ENCODE assay signal across 20 cellular contexts in the genomic region with DNA sequence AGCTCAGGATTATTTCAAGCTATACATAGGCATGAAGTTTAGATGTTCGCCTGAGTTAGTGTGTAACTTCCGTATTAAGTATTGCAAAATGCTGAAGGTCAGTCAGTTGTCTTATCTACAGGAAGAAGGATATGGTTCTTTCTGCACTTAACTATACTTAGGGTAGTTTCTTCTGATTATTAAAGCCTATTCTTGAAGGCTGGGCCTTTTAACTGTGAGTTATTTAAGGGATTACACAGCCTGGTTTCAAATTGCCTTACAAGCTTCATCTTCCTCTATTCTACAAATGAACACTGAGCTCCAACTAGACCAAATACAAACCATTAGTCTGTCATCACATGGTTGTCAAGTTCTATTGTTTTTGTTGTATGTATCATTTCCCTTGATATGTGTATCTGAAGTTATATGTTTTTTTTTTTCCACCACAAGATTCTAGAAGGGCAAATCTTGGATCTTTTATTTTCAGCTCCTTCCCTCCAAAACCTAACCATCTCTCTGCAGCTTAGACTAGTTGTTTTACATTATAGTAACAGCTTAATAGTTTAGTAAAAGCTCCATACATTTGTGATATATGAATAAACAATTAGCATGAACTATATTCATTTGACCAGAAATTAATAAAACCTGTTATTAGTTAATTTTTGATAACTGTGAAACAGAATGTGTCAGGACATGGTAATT.
DNase-seq lines count a peak whose midpoint lies in the region; ATAC-seq lines count a peak whose summit lies in the region.
"Had no signal": no experiment of that assay in that cellular context is flagged by ENCODE, and none has a peak within 500 bp of the region (broad histone marks: within the 10 kb centered on the region; RNA-seq: fewer than 3 reads in every experiment).

No MANE protein-coding gene starts in this region.

- DNase-seq in GF-D8 (lab: John Stamatoyannopoulos, UW) (peak; percentile 95), NCI-H82 (lab: John Stamatoyannopoulos, UW) (peak; percentile 37), amniotic epithelial cell (ENCODE audit: low read depth) (peak; percentile 72), retina (no peak), posterior cingulate gyrus (no peak)
- DNase-seq in naive thymus-derived CD4-positive, alpha-beta T cell = no peak
- no peak for DNase-seq in activated naive CD4-positive, alpha-beta T cell (lab: John Stamatoyannopoulos, UW)
- DNase-seq: activated CD4-positive, alpha-beta memory T cell treated with anti-CD3 and anti-CD28 coated beads, Interleukin-2, amount 10 ng/mL, durations not matched to agents 7 days and 5 days; activated T-cell treated with anti-CD3 and anti-CD28 coated beads, Interleukin-2, amount 50 U/mL, for 4 hours; CD4-positive, alpha-beta T cell; DMS79 treated with DMSO at 0.1 percent for 48 hours; NCI-H1048; NCI-H2171; NCI-H69; stimulated activated naive B cell treated with anti-CD40 and anti-IgM and Interleukin-4, amounts not matched to agents 10 μg/mL and 1 μg/mL and 100 μg/mL, for 72 hours had no signal

- H3K27me3 Mint-ChIP-seq in naive thymus-derived CD4-positive, alpha-beta T cell = no peaks in the 10 kb centered on the region
- H3K27me3 Mint-ChIP-seq: activated CD4-positive, alpha-beta memory T cell treated with anti-CD3 and anti-CD28 coated beads, Interleukin-2, amount 10 ng/mL, durations not matched to agents 7 days and 5 days; activated naive CD4-positive, alpha-beta T cell treated with anti-CD3 and anti-CD28 coated beads, Interleukin-2, amount 50 U/mL, for 24 hours; CD4-positive, alpha-beta T cell; stimulated activated naive B cell treated with anti-CD40 and anti-IgM and Interleukin-4, amounts not matched to agents 10 μg/mL and 1 μg/mL and 100 μg/mL, for 72 hours had no signal

- H3K27me3 ChIP-seq in naive thymus-derived CD4-positive, alpha-beta T cell (ENCODE audit: control insufficient read depth in 2 of 2, insufficient read depth in 2 of 2, low read length in 2 of 2) = no peaks in the 10 kb centered on the region
- H3K27me3 ChIP-seq: tibial nerve had no signal

- H3K4me1 Mint-ChIP-seq in naive thymus-derived CD4-positive, alpha-beta T cell = peaks cover 0 to 4% (median 0%) of the 10 kb centered on the region in 7 donors
- H3K4me1 Mint-ChIP-seq: activated CD4-positive, alpha-beta memory T cell treated with anti-CD3 and anti-CD28 coated beads, Interleukin-2, amount 10 ng/mL, durations not matched to agents 7 days and 5 days; activated naive CD4-positive, alpha-beta T cell treated with anti-CD3 and anti-CD28 coated beads, Interleukin-2, amount 50 U/mL, for 24 hours; stimulated activated naive B cell treated with anti-CD40 and anti-IgM and Interleukin-4, amounts not matched to agents 10 μg/mL and 1 μg/mL and 100 μg/mL, for 72 hours had no signal

- H3K4me1 ChIP-seq in naive thymus-derived CD4-positive, alpha-beta T cell (ENCODE audit: control insufficient read depth in 2 of 2, insufficient read depth in 2 of 2, low read length in 2 of 2) = no peaks in the 10 kb centered on the region

- no peaks in the 10 kb centered on the region for H3K9me3 ChIP-seq in naive thymus-derived CD4-positive, alpha-beta T cell (ENCODE audit: control insufficient read depth in 2 of 3, low read length in 3 of 3)
- H3K9me3 ChIP-seq: tibial nerve had no signal

- CTCF ChIA-PET in naive thymus-derived CD4-positive, alpha-beta T cell (lab: Charles Lee) = no interaction called here

- H3K4me3 Mint-ChIP-seq in naive thymus-derived CD4-positive, alpha-beta T cell = no peak overlapping the region
- H3K4me3 Mint-ChIP-seq: activated CD4-positive, alpha-beta memory T cell treated with anti-CD3 and anti-CD28 coated beads, Interleukin-2, amount 10 ng/mL, durations not matched to agents 7 days and 5 days; activated naive CD4-positive, alpha-beta T cell treated with anti-CD3 and anti-CD28 coated beads, Interleukin-2, amount 50 U/mL, for 24 hours; activated T-cell treated with anti-CD3 and anti-CD28 coated beads, Interleukin-2, amount 50 U/mL, for 4 hours; CD4-positive, alpha-beta T cell; neural crest cell; stimulated activated naive B cell treated with anti-CD40 and anti-IgM and Interleukin-4, amounts not matched to agents 10 μg/mL and 1 μg/mL and 100 μg/mL, for 72 hours had no signal

- no peak overlapping the region for H3K27ac Mint-ChIP-seq in naive thymus-derived CD4-positive, alpha-beta T cell
- H3K27ac Mint-ChIP-seq: activated CD4-positive, alpha-beta memory T cell treated with anti-CD3 and anti-CD28 coated beads, Interleukin-2, amount 10 ng/mL, durations not matched to agents 7 days and 5 days; activated naive CD4-positive, alpha-beta T cell treated with anti-CD3 and anti-CD28 coated beads, Interleukin-2, amount 50 U/mL, for 24 hours; CD4-positive, alpha-beta T cell; stimulated activated naive B cell treated with anti-CD40 and anti-IgM and Interleukin-4, amounts not matched to agents 10 μg/mL and 1 μg/mL and 100 μg/mL, for 72 hours had no signal

- intact Hi-C loops in naive thymus-derived CD4-positive, alpha-beta T cell (cut with micrococcal nuclease) = no loop called here
- intact Hi-C loops in posterior cingulate gyrus (cut with DNase I) = no loop called here

- no peaks in the 10 kb centered on the region for H3K36me3 ChIP-seq in naive thymus-derived CD4-positive, alpha-beta T cell (ENCODE audit: control insufficient read depth in 2 of 3, insufficient read depth in 3 of 3, low read length in 3 of 3)
- H3K36me3 ChIP-seq: tibial nerve had no signal

- POLR2A ChIA-PET in naive thymus-derived CD4-positive, alpha-beta T cell (lab: Charles Lee) = no interaction called here

- ATAC-seq in naive thymus-derived CD4-positive, alpha-beta T cell = peak; percentile 41
- ATAC-seq in GM21390 (IDR thresholded peaks at IDR 0.05; ENCODE audit: unreplicated experiment) = no peak
- ATAC-seq: activated T-cell treated with anti-CD3 and anti-CD28 coated beads, Interleukin-2, amount 50 U/mL, for 4 hours; HepG2; stimulated activated naive B cell treated with anti-CD40 and anti-IgM and Interleukin-4, amounts not matched to agents 10 μg/mL and 1 μg/mL and 100 μg/mL, for 72 hours had no signal

- no peak overlapping the region for H3K4me3 ChIP-seq in naive thymus-derived CD4-positive, alpha-beta T cell (ENCODE audit: low read length)
- H3K4me3 ChIP-seq: tibial nerve had no signal

- H3K27ac ChIP-seq in naive thymus-derived CD4-positive, alpha-beta T cell (ENCODE audit: low read depth, low read length) = no peak overlapping the region
- H3K27ac ChIP-seq: tibial nerve had no signal

- no peaks in the 10 kb centered on the region for H3K9me3 Mint-ChIP-seq in naive thymus-derived CD4-positive, alpha-beta T cell
- H3K9me3 Mint-ChIP-seq: activated CD4-positive, alpha-beta memory T cell treated with anti-CD3 and anti-CD28 coated beads, Interleukin-2, amount 10 ng/mL, durations not matched to agents 7 days and 5 days; activated naive CD4-positive, alpha-beta T cell treated with anti-CD3 and anti-CD28 coated beads, Interleukin-2, amount 50 U/mL, for 24 hours; activated T-cell treated with anti-CD3 and anti-CD28 coated beads, Interleukin-2, amount 50 U/mL, for 4 hours; CD4-positive, alpha-beta T cell; stimulated activated naive B cell treated with anti-CD40 and anti-IgM and Interleukin-4, amounts not matched to agents 10 μg/mL and 1 μg/mL and 100 μg/mL, for 72 hours had no signal

- H3K36me3 Mint-ChIP-seq in naive thymus-derived CD4-positive, alpha-beta T cell = no peaks in the 10 kb centered on the region
- H3K36me3 Mint-ChIP-seq: activated naive CD4-positive, alpha-beta T cell treated with anti-CD3 and anti-CD28 coated beads, Interleukin-2, amount 50 U/mL, for 24 hours; stimulated activated naive B cell treated with anti-CD40 and anti-IgM and Interleukin-4, amounts not matched to agents 10 μg/mL and 1 μg/mL and 100 μg/mL, for 72 hours had no signal

Comparison
In these comparisons a context has a peak if more than half of its experiments do, and no peak if none do; other contexts are left out.
1. DNase-seq: peak in GF-D8 (single experiment), NCI-H82 (single experiment) and amniotic epithelial cell (single experiment); none in naive thymus-derived CD4-positive, alpha-beta T cell (0 of 9), activated naive CD4-positive, alpha-beta T cell (0 of 4), retina (single experiment) and posterior cingulate gyrus (0 of 10).